In genomic region chr17:164536-165235, GRCh38 we compare ENCODE assay signal across 8 cellular contexts. TPM values are rescaled to one million over a fixed set of nuclear protein-coding genes. Genes with fewer than 3 reads are reported as not detected.
DNase-seq lines count a peak whose midpoint lies in the region; ATAC-seq and TF ChIP-seq lines count a peak whose summit lies in the region.
"Had no signal": no experiment of that assay in that cellular context is flagged by ENCODE, and none has a peak within 500 bp of the region (broad histone marks: within the 10 kb centered on the region; RNA-seq: fewer than 3 reads in every experiment).

No MANE protein-coding gene starts in this region.

- TF ChIP-seq CTCF in DND-41 (IDR thresholded peaks at IDR 0.05; ENCODE audit: borderline replicate concordance, extremely low read depth, low read length, poor library complexity, severe bottlenecking) (peak; percentile 57), cardiac muscle cell (IDR thresholded peaks at IDR 0.05; ENCODE audit: low read depth, low read length) (peak; percentile 67)

- H3K4me1 ChIP-seq in DND-41 (ENCODE audit: insufficient read depth, low read length) (no peaks in the 10 kb centered on the region), cardiac muscle cell (ENCODE audit: low read depth) (no peaks in the 10 kb centered on the region)

- no peaks in the 10 kb centered on the region for H3K36me3 ChIP-seq in DND-41 (ENCODE audit: insufficient read depth, low read length)
- no peaks in the 10 kb centered on the region for H3K36me3 ChIP-seq in cardiac muscle cell

- H2AFZ ChIP-seq in DND-41 (ENCODE audit: low read depth, low read length), result no peak overlapping the region

- H4K20me1 ChIP-seq in DND-41 (ENCODE audit: insufficient read depth, low read length), result no peaks in the 10 kb centered on the region; the same call in 1 of the 2 replicates

- H3K4me2 ChIP-seq in DND-41 (ENCODE audit: insufficient read depth, low read length), result no peak overlapping the region

- no peak overlapping the region for H3K27ac ChIP-seq in DND-41 (ENCODE audit: low read length)
- no peak overlapping the region for H3K27ac ChIP-seq in cardiac muscle cell

- H3K27me3 ChIP-seq in DND-41 (ENCODE audit: insufficient read depth, low read length, poor library complexity) (no peaks in the 10 kb centered on the region), cardiac muscle cell (no peaks in the 10 kb centered on the region)

- H3K4me3 ChIP-seq in DND-41 (ENCODE audit: low read depth in 1 of 2, low read length in 2 of 2) (no peak overlapping the region), cardiac muscle cell (no peak overlapping the region)

- ATAC-seq in DND-41 (ENCODE audit: insufficient read depth, low read depth) (no peak), HG02938 (IDR thresholded peaks at IDR 0.05; ENCODE audit: unreplicated experiment) (no peak)

- DNase-seq in DND-41, result peak; percentile 10
- peak; percentile 39 for DNase-seq in HT-29 (ENCODE audit: low spot score)
- peak; percentile 26 to 28 for DNase-seq in activated CD4-positive, alpha-beta T cell treated with anti-CD3 and anti-CD28 coated beads, Interleukin-2, amount 50 U/mL, for 48 hours
- peak; percentile 72 to 81 for DNase-seq in cardiac muscle cell (ENCODE audit: low read depth in 1 of 2, low spot score in 1 of 2)
- DNase-seq in putamen (ENCODE audit: low spot score), result peak; percentile 41
- DNase-seq in NCI-H510A (lab: John Stamatoyannopoulos, UW), result no peak
- DNase-seq: naive B cell had no signal

- H3K9me3 ChIP-seq in DND-41 (ENCODE audit: insufficient read depth, low read length, severe bottlenecking), result no peaks in the 10 kb centered on the region
- H3K9me3 ChIP-seq in cardiac muscle cell (ENCODE audit: low read depth), result no peaks in the 10 kb centered on the region

- H3K9ac ChIP-seq in DND-41 (ENCODE audit: low read depth, low read length), result no peak overlapping the region

- H3K79me2 ChIP-seq in DND-41 (ENCODE audit: insufficient read depth, low read length), result no peaks in the 10 kb centered on the region

RNA-seq across cellular contexts. Expression of gene DOC2B, which starts 16.8 kb away (rescaled TPM):
- 0.97 TPM in 1 of 2 replicates, not detected in the other for total RNA-seq in HT-29 (2014; rRNA removed; shearing (Covaris generic))
- total RNA-seq in cardiac muscle cell, result 0.35 and 1.6 TPM in 2 replicates
- 0.21 and 0.85 TPM in 2 replicates for polyA plus RNA-seq in cardiac muscle cell

RNA-seq across cellular contexts. Expression of gene SCGB1C2, which starts 27.3 kb away (rescaled TPM):
- not detected in 2 replicates for total RNA-seq in HT-29 (2014; rRNA removed; shearing (Covaris generic))
- total RNA-seq in cardiac muscle cell, result not detected in 2 replicates
- polyA plus RNA-seq in cardiac muscle cell, result not detected in 2 replicates
